ENCODE assay signal across 11 cellular contexts in genomic region chr9:107024193-107024592, GRCh38.
A peak's percentile ranks its signal among the peaks of the same experiment; 100 is the strongest.
DNase-seq lines count a peak whose midpoint lies in the region; ATAC-seq and TF ChIP-seq lines count a peak whose summit lies in the region.
"Had no signal": no experiment of that assay in that cellular context is flagged by ENCODE, and none has a peak within 500 bp of the region (broad histone marks: within the 10 kb centered on the region; RNA-seq: fewer than 3 reads in every experiment).

No MANE protein-coding gene starts in this region.

- no peaks in the 10 kb centered on the region for H3K27me3 ChIP-seq in Loucy (ENCODE audit: insufficient read depth, low read length, poor library complexity, severe bottlenecking)
- H3K27me3 ChIP-seq in Caco-2 (replicated peaks; ENCODE audit: control insufficient read depth, insufficient read depth, low read length): no peaks in the 10 kb centered on the region

- H3F3A ChIP-seq in Loucy (ENCODE audit: low read depth): 0 out of 2 replicates have a peak, but pooled peaks cover 3% of the 10 kb centered on the region

- no peak for TF ChIP-seq CTCF in Loucy (conservative IDR thresholded peaks at IDR 0.05; ENCODE audit: low read length)
- no peak for TF ChIP-seq CTCF in Caco-2 (IDR thresholded peaks at IDR 0.05; ENCODE audit: insufficient read depth in 1 of 2, low read depth in 1 of 2, low read length in 1 of 2, severe bottlenecking in 1 of 2, unreplicated experiment in 1 of 2)

- peaks cover 33% of the 10 kb centered on the region for H3K4me1 ChIP-seq in Loucy (ENCODE audit: insufficient read depth, low read length, poor library complexity, severe bottlenecking)
- H3K4me1 ChIP-seq in Caco-2: no peaks in the 10 kb centered on the region
- H3K4me1 ChIP-seq: A549 had no signal

- H3K9me3 ChIP-seq in Loucy (ENCODE audit: insufficient read depth, low read depth, low read length): 0 out of 2 replicates have a peak, but pooled peaks cover 3% of the 10 kb centered on the region
- no peaks in the 10 kb centered on the region; the same call in 1 of the 2 replicates for H3K9me3 ChIP-seq in Caco-2
- H3K9me3 ChIP-seq: thoracic aorta had no signal

- no peaks in the 10 kb centered on the region for H4K20me1 ChIP-seq in Loucy (ENCODE audit: insufficient read depth, low read length, poor library complexity, severe bottlenecking)

- CTCF ChIA-PET in activated naive CD4-positive, alpha-beta T cell treated with anti-CD3 and anti-CD28 coated beads for 36 hours (lab: Charles Lee): no interaction called here
- CTCF ChIA-PET in Caco-2 (lab: Charles Lee): no interaction called here

- peaks cover 2% of the 10 kb centered on the region for H3K27me3 Mint-ChIP-seq in activated naive CD4-positive, alpha-beta T cell treated with anti-CD3 and anti-CD28 coated beads for 36 hours (ENCODE audit: low read depth)
- no peaks in the 10 kb centered on the region for H3K27me3 Mint-ChIP-seq in stimulated activated naive CD8-positive, alpha-beta T cell treated with anti-CD3 and anti-CD28 coated beads, Interleukin-15, amount 100 ng/mL, for 72 hours
- H3K27me3 Mint-ChIP-seq in Caco-2 (ENCODE audit: insufficient read depth, unreplicated experiment): no peaks in the 10 kb centered on the region

- H3K9ac ChIP-seq in Loucy (ENCODE audit: low read depth, low read length, poor library complexity, severe bottlenecking): no peak overlapping the region

- peaks cover 3 to 12% of the 10 kb centered on the region in 2 donors for H3K9me3 Mint-ChIP-seq in activated naive CD4-positive, alpha-beta T cell treated with anti-CD3 and anti-CD28 coated beads, Interleukin-2, amount 50 U/mL, for 72 hours
- no peaks in the 10 kb centered on the region for H3K9me3 Mint-ChIP-seq in activated naive CD4-positive, alpha-beta T cell treated with anti-CD3 and anti-CD28 coated beads for 36 hours
- H3K9me3 Mint-ChIP-seq in stimulated activated naive CD8-positive, alpha-beta T cell treated with anti-CD3 and anti-CD28 coated beads, Interleukin-15, amount 100 ng/mL, for 72 hours: no peaks in the 10 kb centered on the region
- H3K9me3 Mint-ChIP-seq in Caco-2 (ENCODE audit: unreplicated experiment): no peaks in the 10 kb centered on the region

- H3K4me1 Mint-ChIP-seq in activated naive CD4-positive, alpha-beta T cell treated with anti-CD3 and anti-CD28 coated beads for 36 hours (ENCODE audit: low read depth): peaks cover 7% of the 10 kb centered on the region
- H3K4me1 Mint-ChIP-seq in stimulated activated naive CD8-positive, alpha-beta T cell treated with anti-CD3 and anti-CD28 coated beads, Interleukin-15, amount 100 ng/mL, for 72 hours: peaks cover 13% of the 10 kb centered on the region
- H3K4me1 Mint-ChIP-seq in Caco-2 (ENCODE audit: low read depth, unreplicated experiment): no peaks in the 10 kb centered on the region

- H3K4me3 Mint-ChIP-seq in activated naive CD4-positive, alpha-beta T cell treated with anti-CD3 and anti-CD28 coated beads for 36 hours: no peak overlapping the region
- no peak overlapping the region for H3K4me3 Mint-ChIP-seq in stimulated activated naive CD8-positive, alpha-beta T cell treated with anti-CD3 and anti-CD28 coated beads, Interleukin-15, amount 100 ng/mL, for 72 hours
- no peak overlapping the region for H3K4me3 Mint-ChIP-seq in Caco-2 (ENCODE audit: unreplicated experiment)

- intact Hi-C loops in activated naive CD4-positive, alpha-beta T cell treated with anti-CD3 and anti-CD28 coated beads for 36 hours (cut with micrococcal nuclease): no loop called here
- intact Hi-C loops in Caco-2 (cut with micrococcal nuclease; ENCODE audit: unreplicated experiment): no loop called here

- peak overlapping the region; percentile 61 for H3K4me2 ChIP-seq in Loucy (ENCODE audit: low read depth, low read length, poor library complexity, severe bottlenecking)
- H3K4me2 ChIP-seq: A549 had no signal

- H3K79me2 ChIP-seq in Loucy (ENCODE audit: insufficient read depth, low read length): no peaks in the 10 kb centered on the region

- H3K36me3 Mint-ChIP-seq in activated naive CD4-positive, alpha-beta T cell treated with anti-CD3 and anti-CD28 coated beads, Interleukin-2, amount 50 U/mL, for 72 hours: no peaks in the 10 kb centered on the region
- H3K36me3 Mint-ChIP-seq in activated naive CD4-positive, alpha-beta T cell treated with anti-CD3 and anti-CD28 coated beads for 36 hours (ENCODE audit: low read depth): no peaks in the 10 kb centered on the region
- H3K36me3 Mint-ChIP-seq in Caco-2 (ENCODE audit: insufficient read depth, unreplicated experiment): no peaks in the 10 kb centered on the region

- POLR2A ChIA-PET in Caco-2 (lab: Charles Lee): no interaction called here

- peak overlapping the region in 1 of 2 donors; percentile 17 for H3K27ac Mint-ChIP-seq in activated naive CD4-positive, alpha-beta T cell treated with anti-CD3 and anti-CD28 coated beads, Interleukin-2, amount 50 U/mL, for 72 hours
- no peak overlapping the region for H3K27ac Mint-ChIP-seq in activated naive CD4-positive, alpha-beta T cell treated with anti-CD3 and anti-CD28 coated beads for 36 hours
- H3K27ac Mint-ChIP-seq in stimulated activated naive CD8-positive, alpha-beta T cell treated with anti-CD3 and anti-CD28 coated beads, Interleukin-15, amount 100 ng/mL, for 72 hours: no peak overlapping the region
- no peak overlapping the region for H3K27ac Mint-ChIP-seq in Caco-2 (ENCODE audit: unreplicated experiment)

- no peaks in the 10 kb centered on the region for H3K36me3 ChIP-seq in Loucy (ENCODE audit: insufficient read depth, low read length)
- H3K36me3 ChIP-seq in Caco-2 (ENCODE audit: control insufficient read depth, insufficient read depth, low read length): no peaks in the 10 kb centered on the region
- H3K36me3 ChIP-seq: thoracic aorta had no signal

- DNase-seq in activated naive CD4-positive, alpha-beta T cell treated with anti-CD3 and anti-CD28 coated beads, Interleukin-2, amount 50 U/mL, for 72 hours (ENCODE audit: low spot score in 2 of 2): no peak
- no peak for DNase-seq in activated naive CD4-positive, alpha-beta T cell treated with anti-CD3 and anti-CD28 coated beads for 36 hours
- DNase-seq in stimulated activated naive CD8-positive, alpha-beta T cell treated with anti-CD3 and anti-CD28 coated beads, Interleukin-15, amount 100 ng/mL, for 72 hours: no peak
- DNase-seq in SHP77 (lab: John Stamatoyannopoulos, UW) (no peak), Ammon's horn (ENCODE audit: low spot score) (no peak), Caco-2 (no peak)
- DNase-seq: activated T-cell treated with anti-CD3 and anti-CD28 coated beads, Interleukin-2, amount 50 U/mL, for 1 hour had no signal

- H2AFZ ChIP-seq in Loucy (ENCODE audit: low read length): no peak overlapping the region

- BruUV-seq in Caco-2 (replicated peaks; lab: Mats Ljungman, UMichigan): no TSS peak

- ATAC-seq in activated naive CD4-positive, alpha-beta T cell treated with anti-CD3 and anti-CD28 coated beads, Interleukin-2, amount 50 U/mL, for 72 hours: peak; percentile 18 to 20
- ATAC-seq in HG02798 (IDR thresholded peaks at IDR 0.05; ENCODE audit: poor library complexity, unreplicated experiment): peak; percentile 63
- peak; percentile 75 for ATAC-seq in stimulated activated naive CD8-positive, alpha-beta T cell treated with anti-CD3 and anti-CD28 coated beads, Interleukin-15, amount 100 ng/mL, for 72 hours
- ATAC-seq: A549 had no signal

- no peaks in the 10 kb centered on the region for H3K9me2 ChIP-seq in Loucy (replicated peaks; ENCODE audit: low read depth, low read length)

- H3K4me3 ChIP-seq in Loucy (ENCODE audit: low read length, poor library complexity, severe bottlenecking) (peak overlapping the region; percentile 5), Caco-2 (ENCODE audit: low read depth, low read length) (no peak overlapping the region)
- H3K4me3 ChIP-seq: A549, thoracic aorta had no signal

Comparison
In these comparisons a context has a peak if more than half of its experiments do, and no peak if none do; other contexts are left out.
1. ATAC-seq: peak in every context shown above with its lines; median percentile 75 in stimulated activated naive CD8-positive, alpha-beta T cell treated with anti-CD3 and anti-CD28 coated beads, Interleukin-15, amount 100 ng/mL, for 72 hours; 63 in HG02798; 19 in activated naive CD4-positive, alpha-beta T cell treated with anti-CD3 and anti-CD28 coated beads, Interleukin-2, amount 50 U/mL, for 72 hours.